In genomic region chr17:3754458-3755334, GRCh38 we compare ENCODE assay signal across 7 cellular contexts. TPM values are rescaled to one million over a fixed set of nuclear protein-coding genes. Genes with fewer than 3 reads are reported as not detected.
DNase-seq lines count a peak whose midpoint lies in the region; ATAC-seq and TF ChIP-seq lines count a peak whose summit lies in the region.

No MANE protein-coding gene starts in this region.

- no peaks in the 10 kb centered on the region for H3K27me3 ChIP-seq in HUES6 (ENCODE audit: control insufficient read depth, insufficient read depth, low read length)
- H3K27me3 ChIP-seq in mesenchymal stem cell (ENCODE audit: control insufficient read depth in 1 of 2, insufficient read depth in 1 of 2, low read length in 2 of 2): peaks cover 17 to 53% of the 10 kb centered on the region in 2 experiments

- DNase-seq in T follicular helper cell (ENCODE audit: low read depth): peak; percentile 85
- peak; percentile 92 for DNase-seq in MCF 10A (ENCODE audit: unreplicated experiment)
- DNase-seq in mesenchymal stem cell: no peak
- DNase-seq in stimulated activated CD8-positive, alpha-beta memory T cell treated with anti-CD3 and anti-CD28 coated beads, Interleukin-7, amount 100 ng/mL, for 4 hours (ENCODE audit: low read depth in 2 of 2): peak; percentile 39 to 61
- no peak for DNase-seq in hypothalamus (lab: John Stamatoyannopoulos, UW)

- POLR2A ChIA-PET in MCF 10A (lab: Yijun Ruan, JAX): interaction anchor here (0.7 to 1.2 kb wide), 3 partner anchors 17 to 92 kb away, joined by 3 to 4 read pairs (median 3); partner anchors contain the start of gene NCBP3

- no peak for ATAC-seq in HG02981 (IDR thresholded peaks at IDR 0.05; ENCODE audit: unreplicated experiment)

- peak overlapping the region; percentile 67 for H3K4me3 ChIP-seq in HUES6 (ENCODE audit: low read depth, low read length)
- no peak overlapping the region for H3K4me3 ChIP-seq in mesenchymal stem cell (ENCODE audit: insufficient read depth in 1 of 2, low read depth in 1 of 2, low read length in 2 of 2)

- no TSS peak for BruUV-seq in MCF 10A (replicated peaks; lab: Mats Ljungman, UMichigan)

- no peak overlapping the region for H3K14ac ChIP-seq in mesenchymal stem cell (ENCODE audit: low read length in 2 of 2)

- no peak overlapping the region for H2BK12ac ChIP-seq in mesenchymal stem cell (ENCODE audit: low read length in 2 of 2)

- H2AK5ac ChIP-seq in mesenchymal stem cell (ENCODE audit: low read length, severe bottlenecking): no peak overlapping the region

- WGBS in mesenchymal stem cell: 10% methylated on average over 46 of the region's 56 CpGs

- CTCF ChIA-PET in MCF 10A (lab: Yijun Ruan, JAX): interaction anchor here (1.1 to 1.4 kb wide), 2 partner anchors 15 to 17 kb away, joined by 3 to 6 read pairs; no protein-coding TSS in a partner anchor

- H2BK15ac ChIP-seq in mesenchymal stem cell (ENCODE audit: low read depth, poor library complexity, severe bottlenecking): no peak overlapping the region

- H3K9me3 Mint-ChIP-seq in MCF 10A (ENCODE audit: unreplicated experiment): peaks cover 3% of the 10 kb centered on the region

- no peak overlapping the region for H3K23ac ChIP-seq in mesenchymal stem cell (ENCODE audit: low read length in 2 of 2)

- TF ChIP-seq CTCF in MCF 10A (IDR thresholded peaks at IDR 0.05; ENCODE audit: unreplicated experiment): no peak

- H2AFZ ChIP-seq in mesenchymal stem cell (ENCODE audit: low read depth, low read length): no peak overlapping the region

- 0 out of 2 replicates have a peak overlapping the region, but pooled peaks have one; percentile 27 for H3K27ac ChIP-seq in HUES6 (ENCODE audit: low read depth, low read length)
- no peak overlapping the region for H3K27ac ChIP-seq in mesenchymal stem cell (ENCODE audit: low read length, poor library complexity, severe bottlenecking)

- H3K9ac ChIP-seq in HUES6 (ENCODE audit: low read length): peak overlapping the region; percentile 62
- no peak overlapping the region for H3K9ac ChIP-seq in mesenchymal stem cell (ENCODE audit: low read length)

- H3K18ac ChIP-seq in mesenchymal stem cell (ENCODE audit: low read depth in 1 of 2, low read length in 2 of 2): no peak overlapping the region

- no peak overlapping the region for H4K91ac ChIP-seq in mesenchymal stem cell (ENCODE audit: low read length)

- H3K4me2 ChIP-seq in mesenchymal stem cell (ENCODE audit: low read length, poor library complexity, severe bottlenecking): peak overlapping the region; percentile 53

- peak overlapping the region; percentile 49 for H3K27ac Mint-ChIP-seq in MCF 10A (ENCODE audit: low read depth, unreplicated experiment)

- intact Hi-C loops in MCF 10A (cut with micrococcal nuclease): no loop called here

- no peaks in the 10 kb centered on the region for H3K4me1 ChIP-seq in HUES6 (ENCODE audit: control insufficient read depth, insufficient read depth, low read length)
- peaks cover 9% of the 10 kb centered on the region for H3K4me1 ChIP-seq in mesenchymal stem cell (ENCODE audit: control insufficient read depth, insufficient read depth, low read depth, low read length)

- H3K4ac ChIP-seq in mesenchymal stem cell (ENCODE audit: low read depth in 1 of 2, low read length in 2 of 2): no peak overlapping the region

- peaks cover 11% of the 10 kb centered on the region for H3K27me3 Mint-ChIP-seq in MCF 10A (ENCODE audit: insufficient read depth, unreplicated experiment)

- no peaks in the 10 kb centered on the region for H3K4me1 Mint-ChIP-seq in MCF 10A (ENCODE audit: insufficient read depth, unreplicated experiment)

- peak overlapping the region; percentile 7 for H4K8ac ChIP-seq in mesenchymal stem cell (ENCODE audit: low read length)

- H3K4me3 Mint-ChIP-seq in MCF 10A (ENCODE audit: unreplicated experiment): peak overlapping the region; percentile 70

- no peaks in the 10 kb centered on the region for H3K36me3 Mint-ChIP-seq in MCF 10A (ENCODE audit: insufficient read depth, unreplicated experiment)

- H3K79me1 ChIP-seq in mesenchymal stem cell (replicated peaks; ENCODE audit: low read length, poor library complexity, severe bottlenecking): no peaks in the 10 kb centered on the region

- no peak overlapping the region for H2BK5ac ChIP-seq in mesenchymal stem cell (ENCODE audit: low read depth, low read length, poor library complexity, severe bottlenecking)

- no peak overlapping the region for H2BK120ac ChIP-seq in mesenchymal stem cell (ENCODE audit: low read depth, low read length)

- H3K9me3 ChIP-seq in HUES6 (ENCODE audit: control insufficient read depth, insufficient read depth, low read depth, low read length) (peaks cover 6% of the 10 kb centered on the region), mesenchymal stem cell (ENCODE audit: control insufficient read depth, low read length) (peaks cover 5% of the 10 kb centered on the region)

- H3K36me3 ChIP-seq in HUES6 (ENCODE audit: control insufficient read depth, insufficient read depth, low read length): no peaks in the 10 kb centered on the region
- no peaks in the 10 kb centered on the region for H3K36me3 ChIP-seq in mesenchymal stem cell (ENCODE audit: control insufficient read depth in 1 of 2, insufficient read depth in 2 of 2, low read depth in 1 of 2, low read length in 2 of 2)

RNA-seq across cellular contexts. Expression of gene HASPIN, which starts 31.0 kb away (rescaled TPM):
- total RNA-seq in MCF 10A (2022): 3.7 and 6.4 TPM in 2 replicates
- polyA plus RNA-seq in mesenchymal stem cell (2013, experiment 1 of 2): 1.4 TPM
- 1.4 TPM for polyA plus RNA-seq in mesenchymal stem cell (2013, experiment 2 of 2)

RNA-seq across cellular contexts. Expression of gene ITGAE, which starts 46.3 kb away (rescaled TPM):
- total RNA-seq in MCF 10A (2022): 23.8 and 26.6 TPM in 2 replicates
- polyA plus RNA-seq in mesenchymal stem cell (2013, experiment 1 of 2): 70.1 TPM
- 73.2 TPM for polyA plus RNA-seq in mesenchymal stem cell (2013, experiment 2 of 2)

RNA-seq across cellular contexts. Expression of gene P2RX5, which starts 58.7 kb away (rescaled TPM):
- total RNA-seq in MCF 10A (2022): 4.8 and 4.9 TPM in 2 replicates
- 0.35 TPM for polyA plus RNA-seq in mesenchymal stem cell (2013, experiment 1 of 2)
- polyA plus RNA-seq in mesenchymal stem cell (2013, experiment 2 of 2): 0.30 TPM

Comparison
In these comparisons a context has a peak if more than half of its experiments do, and no peak if none do; other contexts are left out.
1. DNase-seq: peak in T follicular helper cell (single experiment), MCF 10A (single experiment) and stimulated activated CD8-positive, alpha-beta memory T cell treated with anti-CD3 and anti-CD28 coated beads, Interleukin-7, amount 100 ng/mL, for 4 hours (2 of 2); none in mesenchymal stem cell (single experiment) and hypothalamus (0 of 51).